ENCODE assay signal across 7 cellular contexts in the genomic region with DNA sequence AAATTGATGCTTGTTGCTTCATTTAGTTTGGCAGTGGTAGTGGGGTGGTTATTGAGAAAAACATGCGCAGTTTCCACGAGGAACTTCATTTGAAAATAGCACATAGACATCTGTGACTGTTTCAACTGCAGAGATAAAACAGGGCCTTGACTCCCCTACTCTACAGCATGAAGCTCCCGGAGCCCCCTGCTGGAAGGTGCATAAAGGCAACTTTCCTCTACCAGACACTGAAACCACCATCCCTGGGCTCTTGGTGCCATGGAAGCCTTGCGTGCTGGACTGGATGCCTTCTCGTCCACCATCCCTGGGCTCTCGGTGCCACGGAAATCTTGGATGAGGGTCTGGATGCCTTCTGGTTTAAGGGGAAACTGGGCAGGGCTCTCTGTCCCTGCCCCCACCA.
DNase-seq lines count a peak whose midpoint lies in the region; ATAC-seq and TF ChIP-seq lines count a peak whose summit lies in the region.

No MANE protein-coding gene starts in this region.

- no peak overlapping the region for H3K4me2 ChIP-seq in Loucy (ENCODE audit: low read depth, low read length, poor library complexity, severe bottlenecking)

- H3K79me2 ChIP-seq in Loucy (ENCODE audit: insufficient read depth, low read length), result no peaks in the 10 kb centered on the region

- no peaks in the 10 kb centered on the region for H3K9me3 Mint-ChIP-seq in stimulated activated effector memory CD8-positive, alpha-beta T cell treated with anti-CD3 and anti-CD28 coated beads, Interleukin-12 subunit alpha, Interleukin-12 subunit beta, amount 100 ng/mL, for 72 hours

- no peak overlapping the region for H3K27ac ChIP-seq in foreskin keratinocyte

- H3K36me3 ChIP-seq in Loucy (ENCODE audit: insufficient read depth, low read length), result no peaks in the 10 kb centered on the region

- no peak overlapping the region for H3K4me3 ChIP-seq in Loucy (ENCODE audit: low read length, poor library complexity, severe bottlenecking)

- no peak overlapping the region for H3K9ac ChIP-seq in Loucy (ENCODE audit: low read depth, low read length, poor library complexity, severe bottlenecking)

- H3K4me1 Mint-ChIP-seq in stimulated activated effector memory CD8-positive, alpha-beta T cell treated with anti-CD3 and anti-CD28 coated beads, Interleukin-12 subunit alpha, Interleukin-12 subunit beta, amount 100 ng/mL, for 72 hours, result peaks cover 10% of the 10 kb centered on the region

- no peaks in the 10 kb centered on the region for H3K9me2 ChIP-seq in Loucy (replicated peaks; ENCODE audit: low read depth, low read length)

- H3K27ac Mint-ChIP-seq in stimulated activated effector memory CD8-positive, alpha-beta T cell treated with anti-CD3 and anti-CD28 coated beads, Interleukin-12 subunit alpha, Interleukin-12 subunit beta, amount 100 ng/mL, for 72 hours, result no peak overlapping the region

- TF ChIP-seq CTCF in Loucy (conservative IDR thresholded peaks at IDR 0.05; ENCODE audit: low read length) (peak; percentile 69), foreskin keratinocyte (conservative IDR thresholded peaks at IDR 0.05) (peak; percentile 54)

- no peak overlapping the region for H3K4me3 Mint-ChIP-seq in stimulated activated effector memory CD8-positive, alpha-beta T cell treated with anti-CD3 and anti-CD28 coated beads, Interleukin-12 subunit alpha, Interleukin-12 subunit beta, amount 100 ng/mL, for 72 hours

- H3K9me3 ChIP-seq in Loucy (ENCODE audit: insufficient read depth, low read depth, low read length), result no peaks in the 10 kb centered on the region

- DNase-seq in ELR (ENCODE audit: low read depth), result peak; percentile 48
- DNase-seq in activated CD8-positive, alpha-beta memory T cell treated with anti-CD3 and anti-CD28 coated beads, Interleukin-2, amount 50 U/mL, for 1 hour (ENCODE audit: extremely low read depth), result peak; percentile 49
- no peak for DNase-seq in foreskin keratinocyte
- peak in 2 of 3 donors; percentile 21 to 38 for DNase-seq in stimulated activated CD4-positive, alpha-beta T cell treated with anti-CD3 and anti-CD28 coated beads, TNF-alpha, amount 100 ng/mL, for 1 hour (ENCODE audit: low read depth in 3 of 3, low spot score in 1 of 3)
- no peak for DNase-seq in stimulated activated effector memory CD8-positive, alpha-beta T cell treated with anti-CD3 and anti-CD28 coated beads, Interleukin-12 subunit alpha, Interleukin-12 subunit beta, amount 100 ng/mL, for 72 hours (ENCODE audit: low spot score in 2 of 2)

- H3K27me3 ChIP-seq in Loucy (ENCODE audit: insufficient read depth, low read length, poor library complexity, severe bottlenecking), result no peaks in the 10 kb centered on the region
- H3K27me3 ChIP-seq in foreskin keratinocyte, result peaks cover 38% of the 10 kb centered on the region

- no peak overlapping the region for H2AFZ ChIP-seq in Loucy (ENCODE audit: low read length)

- no peaks in the 10 kb centered on the region for H3K36me3 Mint-ChIP-seq in stimulated activated effector memory CD8-positive, alpha-beta T cell treated with anti-CD3 and anti-CD28 coated beads, Interleukin-12 subunit alpha, Interleukin-12 subunit beta, amount 100 ng/mL, for 72 hours

- H3K4me1 ChIP-seq in Loucy (ENCODE audit: insufficient read depth, low read length, poor library complexity, severe bottlenecking) (no peaks in the 10 kb centered on the region), foreskin keratinocyte (no peaks in the 10 kb centered on the region)

- H3F3A ChIP-seq in Loucy (ENCODE audit: low read depth), result no peaks in the 10 kb centered on the region

- no peaks in the 10 kb centered on the region for H4K20me1 ChIP-seq in Loucy (ENCODE audit: insufficient read depth, low read length, poor library complexity, severe bottlenecking)

- ATAC-seq in foreskin keratinocyte, result no peak
- no peak for ATAC-seq in stimulated activated effector memory CD8-positive, alpha-beta T cell treated with anti-CD3 and anti-CD28 coated beads, Interleukin-12 subunit alpha, Interleukin-12 subunit beta, amount 100 ng/mL, for 72 hours
- no peak for ATAC-seq in HG02840 (IDR thresholded peaks at IDR 0.05; ENCODE audit: low FRiP score, unreplicated experiment)

Comparison
In these comparisons a context has a peak if more than half of its experiments do, and no peak if none do; other contexts are left out.
1. DNase-seq: peak in ELR (single experiment), activated CD8-positive, alpha-beta memory T cell treated with anti-CD3 and anti-CD28 coated beads, Interleukin-2, amount 50 U/mL, for 1 hour (single experiment) and stimulated activated CD4-positive, alpha-beta T cell treated with anti-CD3 and anti-CD28 coated beads, TNF-alpha, amount 100 ng/mL, for 1 hour (2 of 3); none in foreskin keratinocyte (0 of 2) and stimulated activated effector memory CD8-positive, alpha-beta T cell treated with anti-CD3 and anti-CD28 coated beads, Interleukin-12 subunit alpha, Interleukin-12 subunit beta, amount 100 ng/mL, for 72 hours (0 of 2).